In genomic region chr12:85693093-85693665, GRCh38 we compare ENCODE assay signal across 28 cellular contexts.
"Had no signal": no experiment of that assay in that cellular context is flagged by ENCODE, and none has a peak within 500 bp of the region (broad histone marks: within the 10 kb centered on the region; RNA-seq: fewer than 3 reads in every experiment).

No MANE protein-coding gene starts in this region.

- H3K27me3 ChIP-seq: adrenal gland, body of pancreas, breast epithelium, Peyer's patch had no signal

- H3K27me3 Mint-ChIP-seq: activated CD4-positive, alpha-beta T cell treated with anti-CD3 and anti-CD28 coated beads, Interleukin-2, amount 10 ng/mL, durations not matched to agents 7 days and 5 days; activated T-cell treated with anti-CD3 and anti-CD28 coated beads, Interleukin-2, amount 50 U/mL, for 24 hours; T-cell had no signal

- DNase-seq: activated CD4-positive, alpha-beta T cell treated with anti-CD3 and anti-CD28 coated beads, Interleukin-2, amount 10 ng/mL, durations not matched to agents 7 days and 5 days; activated CD4-positive, alpha-beta T cell treated with anti-CD3 and anti-CD28 coated beads, Interleukin-2, amount 50 U/mL, for 48 hours; activated CD8-positive, alpha-beta T cell treated with anti-CD3 and anti-CD28 coated beads, Interleukin-2, amount 10 ng/mL, durations not matched to agents 7 days and 5 days; activated gamma-delta T cell treated with Interleukin-2 at 50 U/mL for 16 hours; activated naive CD4-positive, alpha-beta T cell treated with anti-CD3 and anti-CD28 coated beads for 36 hours; activated T-cell treated with anti-CD3 and anti-CD28 coated beads, Interleukin-2, amount 50 U/mL, for 24 hours; adrenal gland; body of pancreas; NCI-H1048; NCI-H1417; NCI-H187 treated with DMSO at 0.1 percent for 48 hours; NCI-H2081; NCI-H2171 treated with DMSO at 0.1 percent for 48 hours; NCI-H2227 treated with DMSO at 0.1 percent for 48 hours; NCI-H446 treated with DMSO at 0.1 percent for 48 hours; NCI-H524 treated with DMSO at 0.1 percent for 48 hours; NK-92 treated with Interleukin-12 subunit alpha and Interleukin-12 subunit beta, amount 100 ng/mL, for 24 hours; PC-3; Peyer's patch; RPMI8226; SHP77 treated with DMSO at 0.1 percent for 48 hours; T-cell; T-helper 2 cell; T-helper 9 cell had no signal

- H3K4me1 ChIP-seq: breast epithelium, Peyer's patch had no signal

- H3K27ac Mint-ChIP-seq: activated CD4-positive, alpha-beta T cell treated with anti-CD3 and anti-CD28 coated beads, Interleukin-2, amount 10 ng/mL, durations not matched to agents 7 days and 5 days; activated CD8-positive, alpha-beta T cell treated with anti-CD3 and anti-CD28 coated beads, Interleukin-2, amount 10 ng/mL, durations not matched to agents 7 days and 5 days; activated naive CD4-positive, alpha-beta T cell treated with anti-CD3 and anti-CD28 coated beads for 36 hours; activated naive CD4-positive, alpha-beta T cell treated with anti-CD3 and anti-CD28 coated beads, Interleukin-2, amount 50 U/mL, for 72 hours; activated T-cell treated with anti-CD3 and anti-CD28 coated beads, Interleukin-2, amount 50 U/mL, for 24 hours; activated T-helper 2 cell treated with anti-CD3 and anti-CD28 coated beads, Interferon-gamma antibody, Interleukin-2, Interleukin-4, amounts not matched to agents 10 μg/mL and 5 μg/mL and 100 μg/mL, durations not matched to agents 14 hours and 24 hours and 36 hours; T-cell had no signal

- H3K9me3 ChIP-seq: adrenal gland, body of pancreas, breast epithelium, Peyer's patch had no signal

- H3K4me3 Mint-ChIP-seq: activated CD4-positive, alpha-beta T cell treated with anti-CD3 and anti-CD28 coated beads, Interleukin-2, amount 10 ng/mL, durations not matched to agents 7 days and 5 days; activated CD8-positive, alpha-beta T cell treated with anti-CD3 and anti-CD28 coated beads, Interleukin-2, amount 10 ng/mL, durations not matched to agents 7 days and 5 days; activated naive CD4-positive, alpha-beta T cell treated with anti-CD3 and anti-CD28 coated beads for 36 hours; activated T-cell treated with anti-CD3 and anti-CD28 coated beads, Interleukin-2, amount 50 U/mL, for 24 hours; T-cell had no signal

- ATAC-seq: activated CD8-positive, alpha-beta T cell treated with anti-CD3 and anti-CD28 coated beads, Interleukin-2, amount 10 ng/mL, durations not matched to agents 7 days and 5 days; body of pancreas; PC-3; SK-N-SH treated with all-trans-retinoic acid at 6 μM for 48 hours; T-cell had no signal

- H3K36me3 Mint-ChIP-seq: activated naive CD4-positive, alpha-beta T cell treated with anti-CD3 and anti-CD28 coated beads, Interleukin-2, amount 50 U/mL, for 72 hours; T-cell had no signal

- H3K4me1 Mint-ChIP-seq: activated CD4-positive, alpha-beta T cell treated with anti-CD3 and anti-CD28 coated beads, Interleukin-2, amount 10 ng/mL, durations not matched to agents 7 days and 5 days; T-cell had no signal

- H3K27ac ChIP-seq: adrenal gland, body of pancreas, breast epithelium, Peyer's patch had no signal

- H3K4me3 ChIP-seq: adrenal gland, body of pancreas, breast epithelium, Peyer's patch had no signal

- H3K36me3 ChIP-seq: adrenal gland, breast epithelium, Peyer's patch had no signal

- H3K9me3 Mint-ChIP-seq: activated CD4-positive, alpha-beta T cell treated with anti-CD3 and anti-CD28 coated beads, Interleukin-2, amount 10 ng/mL, durations not matched to agents 7 days and 5 days; activated naive CD4-positive, alpha-beta T cell treated with anti-CD3 and anti-CD28 coated beads for 36 hours; activated naive CD4-positive, alpha-beta T cell treated with anti-CD3 and anti-CD28 coated beads, Interleukin-2, amount 50 U/mL, for 72 hours; activated T-cell treated with anti-CD3 and anti-CD28 coated beads, Interleukin-2, amount 50 U/mL, for 24 hours; activated T-helper 2 cell treated with anti-CD3 and anti-CD28 coated beads, Interferon-gamma antibody, Interleukin-2, Interleukin-4, amounts not matched to agents 10 μg/mL and 5 μg/mL and 100 μg/mL, durations not matched to agents 14 hours and 24 hours and 36 hours had no signal
